11 cellular contexts compared by ENCODE assay signal in the genomic region with DNA sequence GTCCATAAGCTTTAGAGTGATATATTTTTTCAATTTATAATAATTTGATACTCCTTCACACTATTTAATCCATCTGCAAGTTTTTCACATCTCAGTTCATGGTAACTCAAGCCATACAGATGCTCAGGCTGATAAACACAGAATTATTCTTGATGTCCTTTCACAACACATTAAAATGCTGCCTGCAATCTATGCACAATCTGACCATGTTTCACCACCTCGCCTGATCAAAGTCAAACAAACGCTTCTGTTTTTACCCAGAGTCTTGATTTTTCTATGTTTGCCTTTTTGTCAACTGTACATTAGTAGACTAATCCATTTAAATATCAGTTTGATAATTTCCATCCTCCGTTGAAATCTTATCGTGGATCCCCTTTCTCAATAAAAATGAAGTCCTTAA.
"Had no signal": no experiment of that assay in that cellular context is flagged by ENCODE, and none has a peak within 500 bp of the region (broad histone marks: within the 10 kb centered on the region; RNA-seq: fewer than 3 reads in every experiment).

No MANE protein-coding gene starts in this region.

- H3K36me3 ChIP-seq: HAP-1 had no signal

- H3K9me3 ChIP-seq: HAP-1 had no signal

- DNase-seq: GM23248, GOT3, H7, H9, HCEC 1CT, HFFc6 had no signal

- H2AFZ ChIP-seq: GM23248, GM23338 had no signal

- H3K9ac ChIP-seq: GM23248 had no signal

- H3K4me1 ChIP-seq: HAP-1 had no signal

- H3K4me2 ChIP-seq: GM23338 had no signal

- H3K4me3 ChIP-seq: GM23248, GM23338, HAP-1 had no signal

- FAIRE-seq: H1, H54 had no signal

- H3K27ac ChIP-seq: GM23248 had no signal

- ATAC-seq: GM23338, HCT116 had no signal
